ENCODE assay signal across 8 cellular contexts in genomic region chr2:129002751-129003150, GRCh38.
"Had no signal": no experiment of that assay in that cellular context is flagged by ENCODE, and none has a peak within 500 bp of the region (broad histone marks: within the 10 kb centered on the region; RNA-seq: fewer than 3 reads in every experiment).

No MANE protein-coding gene starts in this region.

- H3K36me3 ChIP-seq: HAP-1 had no signal

- H3K27ac ChIP-seq: GM23248 had no signal

- DNase-seq: GM23248, GOT3, H7, H9, HCEC 1CT, HFFc6 had no signal

- H3K9me3 ChIP-seq: HAP-1 had no signal

- H3K4me1 ChIP-seq: HAP-1 had no signal

- H3K4me3 ChIP-seq: GM23248, GM23338, HAP-1 had no signal
